ENCODE assay signal across 9 cellular contexts in the genomic region with DNA sequence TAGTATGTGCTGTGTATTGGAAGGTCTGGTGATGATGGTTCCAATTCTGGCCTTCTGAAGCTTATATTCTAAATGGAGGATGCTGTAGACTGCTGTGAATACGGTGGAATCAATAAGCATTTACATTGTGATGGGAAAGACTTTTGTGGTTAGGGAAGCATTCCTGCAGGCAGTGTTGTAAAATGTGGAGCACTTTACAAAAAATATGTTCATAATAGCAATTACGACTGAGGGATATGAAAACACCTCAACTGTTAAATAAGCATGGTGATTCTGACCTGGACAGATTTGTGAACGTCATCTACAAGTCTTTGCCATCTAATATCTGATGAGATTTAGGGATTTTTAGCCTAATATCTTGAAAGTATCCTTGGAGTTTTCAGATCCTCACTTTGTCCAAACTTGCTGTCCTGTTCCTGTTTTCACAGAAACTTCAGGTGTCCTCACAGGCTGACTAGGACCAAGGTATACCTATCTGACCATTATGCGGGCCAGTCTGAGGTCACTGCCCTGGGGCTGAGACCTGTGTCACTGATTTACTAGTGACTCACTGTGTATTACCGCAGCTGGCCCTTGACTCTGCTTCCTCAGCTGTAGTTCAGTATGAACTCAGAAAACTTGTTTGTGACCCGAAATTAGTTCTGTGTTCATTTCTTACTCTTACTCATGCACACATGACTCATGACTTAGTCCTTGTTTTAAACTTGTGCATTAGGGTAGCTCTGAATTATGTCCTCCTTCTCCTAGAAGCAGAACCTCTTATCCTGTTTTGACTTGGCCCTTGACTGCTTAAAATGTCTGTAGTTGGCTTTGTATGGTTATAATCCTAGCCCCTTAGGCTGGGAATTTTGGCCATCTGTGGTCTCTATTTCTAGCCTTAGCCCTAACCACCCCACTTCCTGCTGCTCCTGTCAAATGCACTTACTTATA.
DNase-seq lines count a peak whose midpoint lies in the region; ATAC-seq, FAIRE-seq and TF ChIP-seq lines count a peak whose summit lies in the region.
"Had no signal": no experiment of that assay in that cellular context is flagged by ENCODE, and none has a peak within 500 bp of the region (broad histone marks: within the 10 kb centered on the region; RNA-seq: fewer than 3 reads in every experiment).

No MANE protein-coding gene starts in this region.

- H3K27me3 ChIP-seq in ascending aorta (no peaks in the 10 kb centered on the region), lower lobe of right lung (ENCODE audit: low read depth) (no peaks in the 10 kb centered on the region)

- H3K27ac ChIP-seq in ascending aorta = peak overlapping the region; percentile 62 to 73
- no peak overlapping the region for H3K27ac ChIP-seq in lower lobe of right lung

- peak; percentile 55 for DNase-seq in NCI-H82 (lab: John Stamatoyannopoulos, UW)
- DNase-seq in NCI-H82 treated with DMSO at 0.1 percent for 48 hours (lab: John Stamatoyannopoulos, UW; ENCODE audit: unreplicated experiment) = no peak
- DNase-seq in HTR-8/SVneo (ENCODE audit: insufficient read length, low spot score) = peak; percentile 75
- DNase-seq in ascending aorta (ENCODE audit: low spot score in 2 of 2) = peak; percentile 57 to 80
- no peak for DNase-seq in lower lobe of right lung
- no peak for DNase-seq in NCI-H2107 treated with DMSO at 0.1 percent for 48 hours (lab: John Stamatoyannopoulos, UW; ENCODE audit: unreplicated experiment)
- DNase-seq in NCI-H510A treated with DMSO at 0.1 percent for 48 hours (lab: John Stamatoyannopoulos, UW) = no peak

- no peaks in the 10 kb centered on the region for H3K4me1 ChIP-seq in ascending aorta
- H3K4me1 ChIP-seq in lower lobe of right lung = peaks cover 10% of the 10 kb centered on the region

- TF ChIP-seq CTCF in ascending aorta (IDR thresholded peaks at IDR 0.05) (no peak), lower lobe of right lung (IDR thresholded peaks at IDR 0.05) (no peak)

- H3K36me3 ChIP-seq in ascending aorta = no peaks in the 10 kb centered on the region
- no peaks in the 10 kb centered on the region for H3K36me3 ChIP-seq in lower lobe of right lung

- intact Hi-C loops in ascending aorta (cut with DNase I) (loop anchor here (5.0 kb wide), 1 partner anchor 710 kb away; no protein-coding TSS in a partner anchor), lower lobe of right lung (cut with DNase I) (no loop called here)

- peak; percentile 97 for ATAC-seq in GM21717 (IDR thresholded peaks at IDR 0.05; ENCODE audit: unreplicated experiment)
- ATAC-seq in lower lobe of right lung = peak; percentile 82 to 93

- no peaks in the 10 kb centered on the region for H3K9me3 ChIP-seq in ascending aorta
- no peaks in the 10 kb centered on the region for H3K9me3 ChIP-seq in lower lobe of right lung

- H3K4me3 ChIP-seq in ascending aorta (no peak overlapping the region), lower lobe of right lung (no peak overlapping the region)

- peak; percentile 86 for FAIRE-seq in HTR-8/SVneo (lab: Jason Lieb, UNC)
- FAIRE-seq: A204.1 had no signal

Comparison
In these comparisons a context has a peak if more than half of its experiments do, and no peak if none do; other contexts are left out.
1. DNase-seq: peak in NCI-H82 (single experiment), HTR-8/SVneo (single experiment) and ascending aorta (2 of 2); none in NCI-H82 treated with DMSO at 0.1 percent for 48 hours (single experiment), lower lobe of right lung (single experiment), NCI-H2107 treated with DMSO at 0.1 percent for 48 hours (single experiment) and NCI-H510A treated with DMSO at 0.1 percent for 48 hours (single experiment).